Comparison of ENCODE assay signal across 8 cellular contexts in genomic region chr9:131657031-131657377, GRCh38.
DNase-seq lines count a peak whose midpoint lies in the region; ATAC-seq and TF ChIP-seq lines count a peak whose summit lies in the region.

No MANE protein-coding gene starts in this region.

- ATAC-seq in GM18867 (IDR thresholded peaks at IDR 0.05; ENCODE audit: unreplicated experiment) = peak; percentile 36
- peak; percentile 23 for ATAC-seq in HG03097 (IDR thresholded peaks at IDR 0.05; ENCODE audit: low FRiP score, unreplicated experiment)
- peak; percentile 11 for ATAC-seq in activated naive CD8-positive, alpha-beta T cell treated with anti-CD3 and anti-CD28 coated beads, Interleukin-2, amount 50 U/mL, for 24 hours
- peak; percentile 15 to 42 for ATAC-seq in natural killer cell treated with Interleukin-12 subunit alpha and Interleukin-12 subunit beta and Interleukin-15 and Interleukin-18, amount 100 ng/mL, for 72 hours

- H3K36me3 Mint-ChIP-seq in activated naive CD8-positive, alpha-beta T cell treated with anti-CD3 and anti-CD28 coated beads, Interleukin-2, amount 50 U/mL, for 24 hours (ENCODE audit: low read depth) = peaks cover 1% of the 10 kb centered on the region
- no peaks in the 10 kb centered on the region for H3K36me3 Mint-ChIP-seq in natural killer cell treated with Interleukin-12 subunit alpha and Interleukin-12 subunit beta and Interleukin-15 and Interleukin-18, amount 100 ng/mL, for 72 hours

- peak overlapping the region; percentile 22 for H3K4me3 Mint-ChIP-seq in activated naive CD8-positive, alpha-beta T cell treated with anti-CD3 and anti-CD28 coated beads, Interleukin-2, amount 50 U/mL, for 24 hours
- H3K4me3 Mint-ChIP-seq in natural killer cell treated with Interleukin-12 subunit alpha and Interleukin-12 subunit beta and Interleukin-15 and Interleukin-18, amount 100 ng/mL, for 72 hours = peak overlapping the region; percentile 74

- no peaks in the 10 kb centered on the region for H3K9me3 Mint-ChIP-seq in activated naive CD8-positive, alpha-beta T cell treated with anti-CD3 and anti-CD28 coated beads, Interleukin-2, amount 50 U/mL, for 24 hours
- no peaks in the 10 kb centered on the region for H3K9me3 Mint-ChIP-seq in natural killer cell treated with Interleukin-12 subunit alpha and Interleukin-12 subunit beta and Interleukin-15 and Interleukin-18, amount 100 ng/mL, for 72 hours

- peak overlapping the region; percentile 89 for H3K27ac Mint-ChIP-seq in activated naive CD8-positive, alpha-beta T cell treated with anti-CD3 and anti-CD28 coated beads, Interleukin-2, amount 50 U/mL, for 24 hours
- H3K27ac Mint-ChIP-seq in natural killer cell treated with Interleukin-12 subunit alpha and Interleukin-12 subunit beta and Interleukin-15 and Interleukin-18, amount 100 ng/mL, for 72 hours = peak overlapping the region; percentile 75 to 87

- POLR2A ChIA-PET in GM10248 (lab: Yijun Ruan, JAX) = no interaction called here

- no peak for TF ChIP-seq CTCF in GM10248 (IDR thresholded peaks at IDR 0.05; ENCODE audit: control extremely low read depth, extremely low read depth, low read depth, missing control alignments)

- no peak for DNase-seq in activated naive CD8-positive, alpha-beta T cell treated with anti-CD3 and anti-CD28 coated beads, Interleukin-2, amount 50 U/mL, for 24 hours
- no peak for DNase-seq in natural killer cell treated with Interleukin-12 subunit alpha and Interleukin-12 subunit beta and Interleukin-15 and Interleukin-18, amount 100 ng/mL, for 72 hours (ENCODE audit: low spot score)
- DNase-seq in GM10248 (ENCODE audit: extremely low spot score) (no peak), NCI-H774 (lab: John Stamatoyannopoulos, UW) (no peak), NCI-H1436 treated with DMSO at 0.1 percent for 48 hours (lab: John Stamatoyannopoulos, UW) (no peak), NCI-H69 (lab: John Stamatoyannopoulos, UW) (no peak)

- H3K4me1 Mint-ChIP-seq in activated naive CD8-positive, alpha-beta T cell treated with anti-CD3 and anti-CD28 coated beads, Interleukin-2, amount 50 U/mL, for 24 hours = peaks cover 87% of the 10 kb centered on the region
- peaks cover 57 to 66% of the 10 kb centered on the region in 2 donors for H3K4me1 Mint-ChIP-seq in natural killer cell treated with Interleukin-12 subunit alpha and Interleukin-12 subunit beta and Interleukin-15 and Interleukin-18, amount 100 ng/mL, for 72 hours (ENCODE audit: low read depth in 2 of 2)

- H3K27me3 Mint-ChIP-seq in activated naive CD8-positive, alpha-beta T cell treated with anti-CD3 and anti-CD28 coated beads, Interleukin-2, amount 50 U/mL, for 24 hours = no peaks in the 10 kb centered on the region
- H3K27me3 Mint-ChIP-seq in natural killer cell treated with Interleukin-12 subunit alpha and Interleukin-12 subunit beta and Interleukin-15 and Interleukin-18, amount 100 ng/mL, for 72 hours = no peaks in the 10 kb centered on the region

- CTCF ChIA-PET in GM10248 (lab: Yijun Ruan, JAX) = interaction anchor here (1.1 to 1.4 kb wide), 2 partner anchors 8 to 17 kb away, joined by 3 to 6 read pairs; no protein-coding TSS in a partner anchor
